ENCODE assay signal across 1 cellular context in genomic region chr7:7219216-7219615, GRCh38.
TF ChIP-seq lines count a peak whose summit lies in the region.

No MANE protein-coding gene starts in this region.

TF ChIP-seq in HepG2, 621 proteins besides CTCF, POLR2A, EP300 and RAD21 (continued from another document and continues in another):
- TF ChIP-seq, protein P1, sequence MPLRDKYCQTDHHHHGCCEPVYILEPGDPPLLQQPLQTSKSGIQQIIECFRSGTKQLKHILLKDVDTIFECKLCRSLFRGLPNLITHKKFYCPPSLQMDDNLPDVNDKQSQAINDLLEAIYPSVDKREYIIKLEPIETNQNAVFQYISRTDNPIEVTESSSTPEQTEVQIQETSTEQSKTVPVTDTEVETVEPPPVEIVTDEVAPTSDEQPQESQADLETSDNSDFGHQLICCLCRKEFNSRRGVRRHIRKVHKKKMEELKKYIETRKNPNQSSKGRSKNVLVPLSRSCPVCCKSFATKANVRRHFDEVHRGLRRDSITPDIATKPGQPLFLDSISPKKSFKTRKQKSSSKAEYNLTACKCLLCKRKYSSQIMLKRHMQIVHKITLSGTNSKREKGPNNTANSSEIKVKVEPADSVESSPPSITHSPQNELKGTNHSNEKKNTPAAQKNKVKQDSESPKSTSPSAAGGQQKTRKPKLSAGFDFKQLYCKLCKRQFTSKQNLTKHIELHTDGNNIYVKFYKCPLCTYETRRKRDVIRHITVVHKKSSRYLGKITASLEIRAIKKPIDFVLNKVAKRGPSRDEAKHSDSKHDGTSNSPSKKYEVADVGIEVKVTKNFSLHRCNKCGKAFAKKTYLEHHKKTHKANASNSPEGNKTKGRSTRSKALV (CRISPR knock-in tag; IDR thresholded peaks at IDR 0.05): no peak
- peak; percentile 35; the same call in 1 of the 2 replicates for TF ChIP-seq SAP130 (CRISPR knock-in tag; IDR thresholded peaks at IDR 0.05; ENCODE audit: low read depth)
- TF ChIP-seq CEBPG (CRISPR knock-in tag; IDR thresholded peaks at IDR 0.05): peak; percentile 68
- TF ChIP-seq ZNF33B (CRISPR knock-in tag; IDR thresholded peaks at IDR 0.05): no peak
- TF ChIP-seq FOXO1 (CRISPR knock-in tag; IDR thresholded peaks at IDR 0.05): no peak
- TF ChIP-seq ZNF891 (CRISPR knock-in tag; IDR thresholded peaks at IDR 0.05): no peak
- no peak for TF ChIP-seq LCORL (IDR thresholded peaks at IDR 0.05)
- TF ChIP-seq LCORL (CRISPR knock-in tag; IDR thresholded peaks at IDR 0.05): no peak
- peak; percentile 30; the same call in 1 of the 2 replicates for TF ChIP-seq MED1 (CRISPR knock-in tag; IDR thresholded peaks at IDR 0.05)
- no peak for TF ChIP-seq ZNF768 (CRISPR knock-in tag; IDR thresholded peaks at IDR 0.05)
- no peak for TF ChIP-seq ONECUT2 (CRISPR knock-in tag; IDR thresholded peaks at IDR 0.05)
- no peak for TF ChIP-seq AGO2 (optimal IDR thresholded peaks at IDR 0.05; ENCODE audit: low read depth, low read length)
- 0 out of 2 replicates have a peak, but pooled peaks have one; percentile 33 for TF ChIP-seq ETV5 (CRISPR knock-in tag; IDR thresholded peaks at IDR 0.05; ENCODE audit: borderline replicate concordance)
- peak; percentile 48 for TF ChIP-seq TEAD3 (CRISPR knock-in tag; optimal IDR thresholded peaks at IDR 0.05; ENCODE audit: borderline replicate concordance)
- 0 out of 2 replicates have a peak, but pooled peaks have one; percentile 10 for TF ChIP-seq ARID5B (CRISPR knock-in tag; IDR thresholded peaks at IDR 0.05)
- TF ChIP-seq MEIS2 (CRISPR knock-in tag; IDR thresholded peaks at IDR 0.05): no peak
- TF ChIP-seq AGO1 (IDR thresholded peaks at IDR 0.05; ENCODE audit: low read depth, low read length, poor library complexity, severe bottlenecking): no peak
- peak; percentile 25; the same call in 1 of the 2 replicates for TF ChIP-seq SOX5 (CRISPR knock-in tag; IDR thresholded peaks at IDR 0.05; ENCODE audit: borderline replicate concordance)
- TF ChIP-seq PCBP2 (optimal IDR thresholded peaks at IDR 0.05; ENCODE audit: low read depth, low read length, poor library complexity, severe bottlenecking): no peak
- TF ChIP-seq KDM6A (CRISPR knock-in tag; IDR thresholded peaks at IDR 0.05; ENCODE audit: low read depth): no peak
- no peak for TF ChIP-seq ZNF7 (CRISPR knock-in tag; IDR thresholded peaks at IDR 0.05)
- no peak for TF ChIP-seq ZNF75D (CRISPR knock-in tag; IDR thresholded peaks at IDR 0.05; ENCODE audit: borderline replicate concordance)
- no peak for TF ChIP-seq ZNF792 (CRISPR knock-in tag; IDR thresholded peaks at IDR 0.05)
- TF ChIP-seq ZNF460 (CRISPR knock-in tag; IDR thresholded peaks at IDR 0.05; ENCODE audit: borderline replicate concordance): no peak
- no peak for TF ChIP-seq ZNF546 (CRISPR knock-in tag; conservative IDR thresholded peaks at IDR 0.05)
- no peak for TF ChIP-seq SMARCE1 (IDR thresholded peaks at IDR 0.05; ENCODE audit: borderline replicate concordance)
- no peak for TF ChIP-seq ELK4 (CRISPR knock-in tag; IDR thresholded peaks at IDR 0.05; ENCODE audit: borderline replicate concordance)
- TF ChIP-seq AFF4 (CRISPR knock-in tag; IDR thresholded peaks at IDR 0.05): no peak
- no peak for TF ChIP-seq STAG1 (CRISPR knock-in tag; IDR thresholded peaks at IDR 0.05)
- no peak for TF ChIP-seq ZNF563 (CRISPR knock-in tag; IDR thresholded peaks at IDR 0.05)
- peak; percentile 80 for TF ChIP-seq ELF3 (CRISPR knock-in tag; IDR thresholded peaks at IDR 0.05)
- 0 out of 2 replicates have a peak, but pooled peaks have one; percentile 18 for TF ChIP-seq FOXA3 (CRISPR knock-in tag; IDR thresholded peaks at IDR 0.05)
- TF ChIP-seq GABPA (IDR thresholded peaks at IDR 0.05; ENCODE audit: low read depth, low read length): no peak
- TF ChIP-seq GABPA (CRISPR knock-in tag; IDR thresholded peaks at IDR 0.05; ENCODE audit: low read depth): 0 out of 2 replicates have a peak, but pooled peaks have one; percentile 29
- no peak for TF ChIP-seq ISL2 (CRISPR knock-in tag; IDR thresholded peaks at IDR 0.05)
- TF ChIP-seq NR2F2 (IDR thresholded peaks at IDR 0.05; ENCODE audit: borderline replicate concordance, low read depth): no peak
- no peak for TF ChIP-seq HNRNPH1 (optimal IDR thresholded peaks at IDR 0.05; ENCODE audit: low read depth, low read length)
- TF ChIP-seq, protein P2, sequence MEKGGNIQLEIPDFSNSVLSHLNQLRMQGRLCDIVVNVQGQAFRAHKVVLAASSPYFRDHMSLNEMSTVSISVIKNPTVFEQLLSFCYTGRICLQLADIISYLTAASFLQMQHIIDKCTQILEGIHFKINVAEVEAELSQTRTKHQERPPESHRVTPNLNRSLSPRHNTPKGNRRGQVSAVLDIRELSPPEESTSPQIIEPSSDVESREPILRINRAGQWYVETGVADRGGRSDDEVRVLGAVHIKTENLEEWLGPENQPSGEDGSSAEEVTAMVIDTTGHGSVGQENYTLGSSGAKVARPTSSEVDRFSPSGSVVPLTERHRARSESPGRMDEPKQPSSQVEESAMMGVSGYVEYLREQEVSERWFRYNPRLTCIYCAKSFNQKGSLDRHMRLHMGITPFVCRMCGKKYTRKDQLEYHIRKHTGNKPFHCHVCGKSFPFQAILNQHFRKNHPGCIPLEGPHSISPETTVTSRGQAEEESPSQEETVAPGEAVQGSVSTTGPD (CRISPR knock-in tag; IDR thresholded peaks at IDR 0.05): no peak
- no peak for TF ChIP-seq TBL1XR1 (IDR thresholded peaks at IDR 0.05; ENCODE audit: borderline replicate concordance, low read length, partially characterized antibody)
- TF ChIP-seq MIER2 (CRISPR knock-in tag; IDR thresholded peaks at IDR 0.05): no peak
- no peak for TF ChIP-seq ZNF619 (CRISPR knock-in tag; IDR thresholded peaks at IDR 0.05)
- no peak for TF ChIP-seq ZNF101 (CRISPR knock-in tag; IDR thresholded peaks at IDR 0.05; ENCODE audit: borderline replicate concordance, low read depth)
- TF ChIP-seq ZNF12 (CRISPR knock-in tag; IDR thresholded peaks at IDR 0.05): peak; percentile 92
- no peak for TF ChIP-seq ZNF614 (CRISPR knock-in tag; IDR thresholded peaks at IDR 0.05; ENCODE audit: borderline replicate concordance)
- no peak for TF ChIP-seq GPBP1L1 (CRISPR knock-in tag; IDR thresholded peaks at IDR 0.05)
- no peak for TF ChIP-seq ZNF441 (CRISPR knock-in tag; IDR thresholded peaks at IDR 0.05; ENCODE audit: borderline replicate concordance)
- TF ChIP-seq SOX13 (IDR thresholded peaks at IDR 0.05): no peak
- TF ChIP-seq SOX13 (CRISPR knock-in tag; conservative IDR thresholded peaks at IDR 0.05 in 1 of 2, IDR thresholded peaks at IDR 0.05 in 1 of 2): peak in 1 of 2 experiments; percentile 36; a peak in 1 of 4 replicates
- TF ChIP-seq, protein P3, sequence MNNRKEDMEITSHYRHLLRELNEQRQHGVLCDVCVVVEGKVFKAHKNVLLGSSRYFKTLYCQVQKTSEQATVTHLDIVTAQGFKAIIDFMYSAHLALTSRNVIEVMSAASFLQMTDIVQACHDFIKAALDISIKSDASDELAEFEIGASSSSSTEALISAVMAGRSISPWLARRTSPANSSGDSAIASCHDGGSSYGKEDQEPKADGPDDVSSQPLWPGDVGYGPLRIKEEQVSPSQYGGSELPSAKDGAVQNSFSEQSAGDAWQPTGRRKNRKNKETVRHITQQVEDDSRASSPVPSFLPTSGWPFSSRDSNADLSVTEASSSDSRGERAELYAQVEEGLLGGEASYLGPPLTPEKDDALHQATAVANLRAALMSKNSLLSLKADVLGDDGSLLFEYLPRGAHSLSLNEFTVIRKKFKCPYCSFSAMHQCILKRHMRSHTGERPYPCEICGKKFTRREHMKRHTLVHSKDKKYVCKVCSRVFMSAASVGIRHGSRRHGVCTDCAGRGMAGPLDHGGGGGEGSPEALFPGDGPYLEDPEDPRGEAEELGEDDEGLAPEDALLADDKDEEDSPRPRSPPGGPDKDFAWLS (CRISPR knock-in tag; IDR thresholded peaks at IDR 0.05; ENCODE audit: borderline replicate concordance): no peak
- TF ChIP-seq ZBTB38 (CRISPR knock-in tag; IDR thresholded peaks at IDR 0.05): no peak
- 0 out of 2 replicates have a peak, but pooled peaks have one; percentile 29 for TF ChIP-seq GATAD2A (CRISPR knock-in tag; IDR thresholded peaks at IDR 0.05)
- TF ChIP-seq, protein P4, sequence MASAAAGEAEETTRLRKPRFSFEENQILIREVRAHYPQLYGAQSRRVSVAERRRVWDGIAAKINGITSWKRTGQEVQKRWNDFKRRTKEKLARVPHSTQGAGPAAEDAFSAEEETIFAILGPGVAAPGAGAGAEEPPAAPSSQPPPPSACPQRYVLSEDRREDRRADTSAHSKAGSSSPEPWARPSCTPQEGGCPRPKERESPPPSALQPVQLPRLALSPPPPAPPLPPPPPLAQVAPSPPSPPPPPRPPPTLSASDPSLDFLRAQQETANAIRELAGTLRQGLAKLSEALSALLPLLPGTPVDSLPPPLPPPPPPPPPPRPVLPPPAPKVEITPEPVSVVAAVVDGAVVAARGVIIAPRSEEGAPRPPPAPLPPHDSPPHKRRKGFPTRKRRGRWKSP (CRISPR knock-in tag; IDR thresholded peaks at IDR 0.05): no peak
- no peak for TF ChIP-seq NR3C1 (CRISPR knock-in tag; IDR thresholded peaks at IDR 0.05)
- TF ChIP-seq KDM3A (CRISPR knock-in tag; IDR thresholded peaks at IDR 0.05; ENCODE audit: low read depth): no peak
- TF ChIP-seq HDAC2 (CRISPR knock-in tag; IDR thresholded peaks at IDR 0.05): 0 out of 2 replicates have a peak, but pooled peaks have one; percentile 21
